In the genomic region with DNA sequence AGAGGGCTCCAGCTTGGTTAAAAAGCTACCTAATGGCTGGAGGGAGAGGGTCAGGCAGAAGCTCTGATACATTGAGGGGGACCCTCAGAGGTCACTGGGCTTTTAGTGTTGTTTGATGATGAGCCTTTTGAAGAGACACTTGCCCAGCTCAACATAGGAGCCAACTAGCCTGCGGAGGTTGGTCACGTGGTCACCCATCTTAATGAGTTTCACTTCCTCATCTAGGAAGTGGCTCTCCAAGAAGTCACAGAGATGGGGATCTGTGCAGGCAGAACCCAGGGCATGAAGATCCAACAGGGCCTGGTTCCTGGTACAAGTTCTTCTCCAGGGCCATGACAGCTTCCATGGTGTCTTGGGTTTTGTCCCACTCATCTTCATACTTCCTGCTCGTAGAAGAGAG, we compare ENCODE assay signal across 12 cellular contexts. TPM values are rescaled to one million over a fixed set of nuclear protein-coding genes. Genes with fewer than 3 reads are reported as not detected.
DNase-seq lines count a peak whose midpoint lies in the region; ATAC-seq and TF ChIP-seq lines count a peak whose summit lies in the region.
"Had no signal": no experiment of that assay in that cellular context is flagged by ENCODE, and none has a peak within 500 bp of the region (broad histone marks: within the 10 kb centered on the region; RNA-seq: fewer than 3 reads in every experiment).

No MANE protein-coding gene starts in this region.

- POLR2A ChIA-PET in activated CD4-positive, alpha-beta T cell treated with anti-CD3 and anti-CD28 coated beads, Interleukin-2, amount 10 ng/mL, durations not matched to agents 7 days and 5 days (lab: Charles Lee): interaction anchor here (0.7 kb wide), 1 partner anchor 124 kb away, joined by 10 read pairs; no protein-coding TSS in a partner anchor

- H3K27ac Mint-ChIP-seq in activated CD4-positive, alpha-beta T cell treated with anti-CD3 and anti-CD28 coated beads, Interleukin-2, amount 10 ng/mL, durations not matched to agents 7 days and 5 days: peak overlapping the region; percentile 19
- no peak overlapping the region for H3K27ac Mint-ChIP-seq in stimulated activated naive B cell treated with anti-CD40 and anti-IgM and Interleukin-4, amounts not matched to agents 10 μg/mL and 1 μg/mL and 100 μg/mL, for 72 hours
- no peak overlapping the region for H3K27ac Mint-ChIP-seq in activated T-helper 2 cell treated with anti-CD3 and anti-CD28 coated beads, Interferon-gamma antibody, Interleukin-2, Interleukin-4, amounts not matched to agents 10 μg/mL and 5 μg/mL and 100 μg/mL, durations not matched to agents 14 hours and 24 hours and 36 hours
- H3K27ac Mint-ChIP-seq: progenitor cell of endocrine pancreas had no signal

- TF ChIP-seq POLR2A in NB4 (IDR thresholded peaks at IDR 0.05; ENCODE audit: extremely low read depth, insufficient read length): no peak

- no peaks in the 10 kb centered on the region for H3K9me3 Mint-ChIP-seq in activated CD4-positive, alpha-beta T cell treated with anti-CD3 and anti-CD28 coated beads, Interleukin-2, amount 10 ng/mL, durations not matched to agents 7 days and 5 days
- no peaks in the 10 kb centered on the region for H3K9me3 Mint-ChIP-seq in stimulated activated naive B cell treated with anti-CD40 and anti-IgM and Interleukin-4, amounts not matched to agents 10 μg/mL and 1 μg/mL and 100 μg/mL, for 72 hours
- H3K9me3 Mint-ChIP-seq in activated T-helper 2 cell treated with anti-CD3 and anti-CD28 coated beads, Interferon-gamma antibody, Interleukin-2, Interleukin-4, amounts not matched to agents 10 μg/mL and 5 μg/mL and 100 μg/mL, durations not matched to agents 14 hours and 24 hours and 36 hours: no peaks in the 10 kb centered on the region

- no peaks in the 10 kb centered on the region for H3K27me3 Mint-ChIP-seq in activated CD4-positive, alpha-beta T cell treated with anti-CD3 and anti-CD28 coated beads, Interleukin-2, amount 10 ng/mL, durations not matched to agents 7 days and 5 days
- no peaks in the 10 kb centered on the region for H3K27me3 Mint-ChIP-seq in stimulated activated naive B cell treated with anti-CD40 and anti-IgM and Interleukin-4, amounts not matched to agents 10 μg/mL and 1 μg/mL and 100 μg/mL, for 72 hours
- no peaks in the 10 kb centered on the region for H3K27me3 Mint-ChIP-seq in activated T-helper 2 cell treated with anti-CD3 and anti-CD28 coated beads, Interferon-gamma antibody, Interleukin-2, Interleukin-4, amounts not matched to agents 10 μg/mL and 5 μg/mL and 100 μg/mL, durations not matched to agents 14 hours and 24 hours and 36 hours (ENCODE audit: low read depth)
- H3K27me3 Mint-ChIP-seq: progenitor cell of endocrine pancreas had no signal

- no peak overlapping the region for H3K4me3 ChIP-seq in NB4 (ENCODE audit: low read depth, low read length)
- H3K4me3 ChIP-seq: adrenal gland had no signal

- H3K36me3 Mint-ChIP-seq in activated CD4-positive, alpha-beta T cell treated with anti-CD3 and anti-CD28 coated beads, Interleukin-2, amount 10 ng/mL, durations not matched to agents 7 days and 5 days (ENCODE audit: low read depth): peaks cover 40% of the 10 kb centered on the region
- H3K36me3 Mint-ChIP-seq in stimulated activated naive B cell treated with anti-CD40 and anti-IgM and Interleukin-4, amounts not matched to agents 10 μg/mL and 1 μg/mL and 100 μg/mL, for 72 hours: peaks cover 33 to 43% of the 10 kb centered on the region in 2 donors
- peaks cover 63% of the 10 kb centered on the region for H3K36me3 Mint-ChIP-seq in activated T-helper 2 cell treated with anti-CD3 and anti-CD28 coated beads, Interferon-gamma antibody, Interleukin-2, Interleukin-4, amounts not matched to agents 10 μg/mL and 5 μg/mL and 100 μg/mL, durations not matched to agents 14 hours and 24 hours and 36 hours (ENCODE audit: low read depth)

- no peak overlapping the region for H3K4me3 Mint-ChIP-seq in activated CD4-positive, alpha-beta T cell treated with anti-CD3 and anti-CD28 coated beads, Interleukin-2, amount 10 ng/mL, durations not matched to agents 7 days and 5 days
- H3K4me3 Mint-ChIP-seq in stimulated activated naive B cell treated with anti-CD40 and anti-IgM and Interleukin-4, amounts not matched to agents 10 μg/mL and 1 μg/mL and 100 μg/mL, for 72 hours: no peak overlapping the region
- H3K4me3 Mint-ChIP-seq in activated T-helper 2 cell treated with anti-CD3 and anti-CD28 coated beads, Interferon-gamma antibody, Interleukin-2, Interleukin-4, amounts not matched to agents 10 μg/mL and 5 μg/mL and 100 μg/mL, durations not matched to agents 14 hours and 24 hours and 36 hours (ENCODE audit: low read depth): no peak overlapping the region

- intact Hi-C loops in activated T-helper 2 cell treated with anti-CD3 and anti-CD28 coated beads, Interferon-gamma antibody, Interleukin-2, Interleukin-4, amounts not matched to agents 10 μg/mL and 5 μg/mL and 100 μg/mL, durations not matched to agents 14 hours and 24 hours and 36 hours (cut with micrococcal nuclease): no loop called here

- peak; percentile 79 for ATAC-seq in HG02798 (IDR thresholded peaks at IDR 0.05; ENCODE audit: poor library complexity, unreplicated experiment)
- peak; percentile 87 to 88 for ATAC-seq in stimulated activated naive B cell treated with anti-CD40 and anti-IgM and Interleukin-4, amounts not matched to agents 10 μg/mL and 1 μg/mL and 100 μg/mL, for 72 hours (replicated peaks)

- H3K4me1 Mint-ChIP-seq in activated CD4-positive, alpha-beta T cell treated with anti-CD3 and anti-CD28 coated beads, Interleukin-2, amount 10 ng/mL, durations not matched to agents 7 days and 5 days: peaks cover 6% of the 10 kb centered on the region
- H3K4me1 Mint-ChIP-seq in stimulated activated naive B cell treated with anti-CD40 and anti-IgM and Interleukin-4, amounts not matched to agents 10 μg/mL and 1 μg/mL and 100 μg/mL, for 72 hours: peaks cover 4 to 8% of the 10 kb centered on the region in 2 donors
- H3K4me1 Mint-ChIP-seq in activated T-helper 2 cell treated with anti-CD3 and anti-CD28 coated beads, Interferon-gamma antibody, Interleukin-2, Interleukin-4, amounts not matched to agents 10 μg/mL and 5 μg/mL and 100 μg/mL, durations not matched to agents 14 hours and 24 hours and 36 hours (ENCODE audit: low read depth): peaks cover 10% of the 10 kb centered on the region

- no peak for TF ChIP-seq CTCF in NB4 (IDR thresholded peaks at IDR 0.05; ENCODE audit: low read depth, low read length)

- CTCF ChIA-PET in activated CD4-positive, alpha-beta T cell treated with anti-CD3 and anti-CD28 coated beads, Interleukin-2, amount 10 ng/mL, durations not matched to agents 7 days and 5 days (lab: Charles Lee): interaction anchor here (0.6 to 1.4 kb wide), 3 partner anchors 10 to 533 kb away, joined by 3 to 4 read pairs (median 3); no protein-coding TSS in a partner anchor

- no peak for DNase-seq in activated CD4-positive, alpha-beta T cell treated with anti-CD3 and anti-CD28 coated beads, Interleukin-2, amount 10 ng/mL, durations not matched to agents 7 days and 5 days
- no peak for DNase-seq in activated CD4-positive, alpha-beta T cell treated with anti-CD3 and anti-CD28 coated beads, Interleukin-2, amount 50 U/mL, for 48 hours
- DNase-seq in NB4 (ENCODE audit: low read depth) (peak; percentile 78), GM19238 (ENCODE audit: insufficient read length, low spot score) (no peak), T1000 (lab: John Stamatoyannopoulos, UW) (no peak)
- peak; percentile 27 for DNase-seq in stimulated activated naive B cell treated with anti-CD40 and anti-IgM and Interleukin-4, amounts not matched to agents 10 μg/mL and 1 μg/mL and 100 μg/mL, for 72 hours
- DNase-seq in activated T-helper 2 cell treated with anti-CD3 and anti-CD28 coated beads, Interferon-gamma antibody, Interleukin-2, Interleukin-4, amounts not matched to agents 10 μg/mL and 5 μg/mL and 100 μg/mL, durations not matched to agents 14 hours and 24 hours and 36 hours (ENCODE audit: low spot score): no peak
- DNase-seq: activated CD4-positive, CD25-positive, alpha-beta regulatory T cell; erythroblast had no signal

RNA-seq across cellular contexts. Expression of a gene that starts 33.4 kb away (rescaled TPM):
- total RNA-seq in activated CD4-positive, alpha-beta T cell treated with anti-CD3 and anti-CD28 coated beads, Interleukin-2, amount 10 ng/mL, durations not matched to agents 7 days and 5 days: 100 to 1,000 TPM in 1 of 2 experiments, 10 to 100 TPM in 1; 96.9 to 117 TPM
- 225 and 227 TPM in 2 replicates for total RNA-seq in activated T-helper 2 cell treated with anti-CD3 and anti-CD28 coated beads, Interferon-gamma antibody, Interleukin-2, Interleukin-4, amounts not matched to agents 10 μg/mL and 5 μg/mL and 100 μg/mL, durations not matched to agents 14 hours and 24 hours and 36 hours

Comparison
In these comparisons a context has a peak if more than half of its experiments do, and no peak if none do; other contexts are left out.
1. DNase-seq: peak in NB4 (single experiment) and stimulated activated naive B cell treated with anti-CD40 and anti-IgM and Interleukin-4, amounts not matched to agents 10 μg/mL and 1 μg/mL and 100 μg/mL, for 72 hours (single experiment); none in activated CD4-positive, alpha-beta T cell treated with anti-CD3 and anti-CD28 coated beads, Interleukin-2, amount 10 ng/mL, durations not matched to agents 7 days and 5 days (single experiment), activated CD4-positive, alpha-beta T cell treated with anti-CD3 and anti-CD28 coated beads, Interleukin-2, amount 50 U/mL, for 48 hours (0 of 2), activated T-helper 2 cell treated with anti-CD3 and anti-CD28 coated beads, Interferon-gamma antibody, Interleukin-2, Interleukin-4, amounts not matched to agents 10 μg/mL and 5 μg/mL and 100 μg/mL, durations not matched to agents 14 hours and 24 hours and 36 hours (single experiment), GM19238 (single experiment) and T1000 (single experiment).